Comparison of ENCODE assay signal across 1 cellular context in the genomic region with DNA sequence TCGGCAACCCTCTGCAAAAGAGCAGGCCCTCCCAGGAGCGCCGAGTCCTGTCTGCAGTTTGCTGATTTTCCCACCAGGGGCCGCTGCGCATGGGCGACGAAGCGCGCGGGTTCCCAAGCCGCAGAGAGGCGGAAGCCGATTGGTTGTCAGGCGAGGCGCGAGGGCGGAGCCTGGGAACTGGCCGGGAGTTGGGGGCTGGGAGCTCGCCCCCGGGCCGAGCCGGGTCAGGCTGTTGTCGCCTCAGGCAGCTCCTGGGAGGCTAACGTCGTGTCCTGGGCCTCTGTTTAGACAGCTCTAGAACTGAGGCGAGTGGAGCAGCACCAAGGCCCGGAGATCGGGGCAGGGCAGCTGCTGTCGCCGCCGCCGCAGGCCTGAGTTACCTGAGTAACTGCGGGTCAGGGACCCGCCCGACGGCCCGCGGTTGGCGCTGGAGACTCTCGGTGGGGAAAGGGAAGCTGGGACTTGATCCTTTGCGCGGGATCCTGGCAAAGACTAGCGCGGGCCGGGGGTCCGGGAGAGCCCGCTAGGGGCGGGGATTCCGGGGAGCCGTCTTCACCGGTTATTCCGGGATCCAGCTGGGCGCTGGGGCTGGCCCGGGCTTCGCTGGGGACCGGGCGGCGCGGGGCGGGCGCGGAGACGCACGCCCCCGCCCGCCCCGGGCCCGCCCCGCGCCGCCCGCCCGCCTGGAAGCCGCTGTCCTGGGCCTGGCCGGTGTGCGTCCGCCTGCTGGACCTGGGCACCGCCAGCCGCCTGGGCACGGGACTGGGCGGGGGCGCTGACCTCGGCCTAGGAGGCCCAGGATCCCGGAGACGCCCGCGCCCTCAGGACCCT.
TF ChIP-seq lines count a peak whose summit lies in the region.

A gene (plus strand): TSS at position 688 of the 831 bp plus-strand sequence. CDS start 607 bp downstream, outside the sequence.

TF ChIP-seq in GM23338, 12 proteins besides CTCF, POLR2A, EP300 and RAD21:
- TF ChIP-seq, protein P1, sequence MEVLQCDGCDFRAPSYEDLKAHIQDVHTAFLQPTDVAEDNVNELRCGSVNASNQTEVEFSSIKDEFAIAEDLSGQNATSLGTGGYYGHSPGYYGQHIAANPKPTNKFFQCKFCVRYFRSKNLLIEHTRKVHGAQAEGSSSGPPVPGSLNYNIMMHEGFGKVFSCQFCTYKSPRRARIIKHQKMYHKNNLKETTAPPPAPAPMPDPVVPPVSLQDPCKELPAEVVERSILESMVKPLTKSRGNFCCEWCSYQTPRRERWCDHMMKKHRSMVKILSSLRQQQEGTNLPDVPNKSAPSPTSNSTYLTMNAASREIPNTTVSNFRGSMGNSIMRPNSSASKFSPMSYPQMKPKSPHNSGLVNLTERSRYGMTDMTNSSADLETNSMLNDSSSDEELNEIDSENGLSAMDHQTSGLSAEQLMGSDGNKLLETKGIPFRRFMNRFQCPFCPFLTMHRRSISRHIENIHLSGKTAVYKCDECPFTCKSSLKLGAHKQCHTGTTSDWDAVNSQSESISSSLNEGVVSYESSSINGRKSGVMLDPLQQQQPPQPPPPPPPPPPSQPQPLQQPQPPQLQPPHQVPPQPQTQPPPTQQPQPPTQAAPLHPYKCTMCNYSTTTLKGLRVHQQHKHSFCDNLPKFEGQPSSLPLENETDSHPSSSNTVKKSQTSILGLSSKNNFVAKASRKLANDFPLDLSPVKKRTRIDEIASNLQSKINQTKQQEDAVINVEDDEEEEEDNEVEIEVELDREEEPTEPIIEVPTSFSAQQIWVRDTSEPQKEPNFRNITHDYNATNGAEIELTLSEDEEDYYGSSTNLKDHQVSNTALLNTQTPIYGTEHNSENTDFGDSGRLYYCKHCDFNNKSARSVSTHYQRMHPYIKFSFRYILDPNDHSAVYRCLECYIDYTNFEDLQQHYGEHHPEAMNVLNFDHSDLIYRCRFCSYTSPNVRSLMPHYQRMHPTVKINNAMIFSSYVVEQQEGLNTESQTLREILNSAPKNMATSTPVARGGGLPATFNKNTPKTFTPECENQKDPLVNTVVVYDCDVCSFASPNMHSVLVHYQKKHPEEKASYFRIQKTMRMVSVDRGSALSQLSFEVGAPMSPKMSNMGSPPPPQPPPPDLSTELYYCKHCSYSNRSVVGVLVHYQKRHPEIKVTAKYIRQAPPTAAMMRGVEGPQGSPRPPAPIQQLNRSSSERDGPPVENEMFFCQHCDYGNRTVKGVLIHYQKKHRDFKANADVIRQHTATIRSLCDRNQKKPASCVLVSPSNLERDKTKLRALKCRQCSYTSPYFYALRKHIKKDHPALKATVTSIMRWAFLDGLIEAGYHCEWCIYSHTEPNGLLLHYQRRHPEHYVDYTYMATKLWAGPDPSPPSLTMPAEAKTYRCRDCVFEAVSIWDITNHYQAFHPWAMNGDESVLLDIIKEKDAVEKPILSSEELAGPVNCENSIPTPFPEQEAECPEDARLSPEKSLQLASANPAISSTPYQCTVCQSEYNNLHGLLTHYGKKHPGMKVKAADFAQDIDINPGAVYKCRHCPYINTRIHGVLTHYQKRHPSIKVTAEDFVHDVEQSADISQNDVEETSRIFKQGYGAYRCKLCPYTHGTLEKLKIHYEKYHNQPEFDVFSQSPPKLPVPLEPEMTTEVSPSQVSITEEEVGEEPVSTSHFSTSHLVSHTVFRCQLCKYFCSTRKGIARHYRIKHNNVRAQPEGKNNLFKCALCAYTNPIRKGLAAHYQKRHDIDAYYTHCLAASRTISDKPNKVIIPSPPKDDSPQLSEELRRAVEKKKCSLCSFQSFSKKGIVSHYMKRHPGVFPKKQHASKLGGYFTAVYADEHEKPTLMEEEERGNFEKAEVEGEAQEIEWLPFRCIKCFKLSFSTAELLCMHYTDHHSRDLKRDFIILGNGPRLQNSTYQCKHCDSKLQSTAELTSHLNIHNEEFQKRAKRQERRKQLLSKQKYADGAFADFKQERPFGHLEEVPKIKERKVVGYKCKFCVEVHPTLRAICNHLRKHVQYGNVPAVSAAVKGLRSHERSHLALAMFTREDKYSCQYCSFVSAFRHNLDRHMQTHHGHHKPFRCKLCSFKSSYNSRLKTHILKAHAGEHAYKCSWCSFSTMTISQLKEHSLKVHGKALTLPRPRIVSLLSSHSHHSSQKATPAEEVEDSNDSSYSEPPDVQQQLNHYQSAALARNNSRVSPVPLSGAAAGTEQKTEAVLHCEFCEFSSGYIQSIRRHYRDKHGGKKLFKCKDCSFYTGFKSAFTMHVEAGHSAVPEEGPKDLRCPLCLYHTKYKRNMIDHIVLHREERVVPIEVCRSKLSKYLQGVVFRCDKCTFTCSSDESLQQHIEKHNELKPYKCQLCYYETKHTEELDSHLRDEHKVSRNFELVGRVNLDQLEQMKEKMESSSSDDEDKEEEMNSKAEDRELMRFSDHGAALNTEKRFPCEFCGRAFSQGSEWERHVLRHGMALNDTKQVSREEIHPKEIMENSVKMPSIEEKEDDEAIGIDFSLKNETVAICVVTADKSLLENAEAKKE (CRISPR knock-in tag; IDR thresholded peaks at IDR 0.05), result no peak
- TF ChIP-seq EZH2 (IDR thresholded peaks at IDR 0.05; ENCODE audit: low read depth, unreplicated experiment) (no peak), CREB1 (CRISPR knock-in tag; IDR thresholded peaks at IDR 0.05; ENCODE audit: low read depth) (peak; percentile 81), POLR2AphosphoS5 (IDR thresholded peaks at IDR 0.05; ENCODE audit: low read depth) (peak; percentile 62)
